ENCODE assay signal across 12 cellular contexts in genomic region chr18:75341897-75342296, GRCh38.
DNase-seq lines count a peak whose midpoint lies in the region; ATAC-seq and TF ChIP-seq lines count a peak whose summit lies in the region.
"Had no signal": no experiment of that assay in that cellular context is flagged by ENCODE, and none has a peak within 500 bp of the region (broad histone marks: within the 10 kb centered on the region; RNA-seq: fewer than 3 reads in every experiment).

No MANE protein-coding gene starts in this region.

- no peak overlapping the region for H3K14ac ChIP-seq in mesenchymal stem cell (ENCODE audit: low read length in 2 of 2)

- no peak overlapping the region for H3K27ac ChIP-seq in right atrium auricular region
- H3K27ac ChIP-seq in WERI-Rb-1 = peak overlapping the region; percentile 10; the same call in 1 of the 2 replicates
- H3K27ac ChIP-seq in mesenchymal stem cell (ENCODE audit: low read length, poor library complexity, severe bottlenecking) = no peak overlapping the region
- no peak overlapping the region for H3K27ac ChIP-seq in left lung
- H3K27ac ChIP-seq: BLaER1 treated with 17β-estradiol and CSF1 and Interleukin-3, amounts not matched to agents 10 nM and 100 nM; HL-60 had no signal

- H2AK5ac ChIP-seq in mesenchymal stem cell (ENCODE audit: low read length, severe bottlenecking) = no peak overlapping the region

- DNase-seq in NCI-H748 (lab: John Stamatoyannopoulos, UW; ENCODE audit: unreplicated experiment) = peak; percentile 25
- no peak for DNase-seq in NCI-H748 treated with DMSO at 0.1 percent for 48 hours (lab: John Stamatoyannopoulos, UW)
- peak; percentile 42 for DNase-seq in right atrium auricular region (ENCODE audit: low spot score)
- DNase-seq in Right ventricle myocardium superior = no peak
- peak; percentile 66 for DNase-seq in WERI-Rb-1
- no peak for DNase-seq in mesenchymal stem cell
- DNase-seq in left lung = no peak
- DNase-seq: 8988T; CD8-positive, alpha-beta T cell; H9 had no signal

- no peak overlapping the region for H2AFZ ChIP-seq in mesenchymal stem cell (ENCODE audit: low read depth, low read length)

- no peak for ATAC-seq in Right ventricle myocardium superior (ENCODE audit: poor library complexity)
- no peak for ATAC-seq in left lung
- ATAC-seq: CD8-positive, alpha-beta T cell had no signal

- intact Hi-C loops in Right ventricle myocardium superior (cut with DNase I) = no loop called here
- intact Hi-C loops in left lung (cut with DNase I) = no loop called here

- no peak overlapping the region for H4K91ac ChIP-seq in mesenchymal stem cell (ENCODE audit: low read length)

- H3K27me3 ChIP-seq in right atrium auricular region (no peaks in the 10 kb centered on the region), WERI-Rb-1 (ENCODE audit: insufficient read depth, low read depth, severe bottlenecking) (no peaks in the 10 kb centered on the region), mesenchymal stem cell (ENCODE audit: control insufficient read depth in 1 of 2, insufficient read depth in 1 of 2, low read length in 2 of 2) (no peaks in the 10 kb centered on the region), left lung (peaks cover 0 to 4% of the 10 kb centered on the region in 2 donors)
- H3K27me3 ChIP-seq: BLaER1 treated with 17β-estradiol and CSF1 and Interleukin-3, amounts not matched to agents 10 nM and 100 nM had no signal

- no peaks in the 10 kb centered on the region for H3K4me1 ChIP-seq in right atrium auricular region
- peaks cover 8% of the 10 kb centered on the region for H3K4me1 ChIP-seq in mesenchymal stem cell (ENCODE audit: control insufficient read depth, insufficient read depth, low read depth, low read length)
- no peaks in the 10 kb centered on the region for H3K4me1 ChIP-seq in left lung

- 84% methylated on average over 6 of the region's 6 CpGs for WGBS in mesenchymal stem cell

- H3K9ac ChIP-seq in mesenchymal stem cell (ENCODE audit: low read length) = no peak overlapping the region
- H3K9ac ChIP-seq: BLaER1 treated with 17β-estradiol and CSF1 and Interleukin-3, amounts not matched to agents 10 nM and 100 nM had no signal

- no peak overlapping the region for H2BK15ac ChIP-seq in mesenchymal stem cell (ENCODE audit: low read depth, poor library complexity, severe bottlenecking)

- no peak overlapping the region for H3K18ac ChIP-seq in mesenchymal stem cell (ENCODE audit: low read depth in 1 of 2, low read length in 2 of 2)

- no peak overlapping the region for H3K23ac ChIP-seq in mesenchymal stem cell (ENCODE audit: low read length in 2 of 2)

- H3K9me3 ChIP-seq in right atrium auricular region = no peaks in the 10 kb centered on the region
- no peaks in the 10 kb centered on the region for H3K9me3 ChIP-seq in WERI-Rb-1 (ENCODE audit: severe bottlenecking)
- H3K9me3 ChIP-seq in mesenchymal stem cell (ENCODE audit: control insufficient read depth, low read length) = no peaks in the 10 kb centered on the region
- no peaks in the 10 kb centered on the region for H3K9me3 ChIP-seq in left lung
- H3K9me3 ChIP-seq: BLaER1 treated with 17β-estradiol and CSF1 and Interleukin-3, amounts not matched to agents 10 nM and 100 nM had no signal

- H3K4me3 ChIP-seq in right atrium auricular region (no peak overlapping the region), WERI-Rb-1 (ENCODE audit: low read depth, low read length) (no peak overlapping the region), mesenchymal stem cell (ENCODE audit: insufficient read depth in 1 of 2, low read depth in 1 of 2, low read length in 2 of 2) (no peak overlapping the region), left lung (no peak overlapping the region)
- H3K4me3 ChIP-seq: BLaER1 treated with 17β-estradiol and CSF1 and Interleukin-3, amounts not matched to agents 10 nM and 100 nM had no signal

- H2BK120ac ChIP-seq in mesenchymal stem cell (ENCODE audit: low read depth, low read length) = no peak overlapping the region

- no peak overlapping the region for H3K4me2 ChIP-seq in mesenchymal stem cell (ENCODE audit: low read length, poor library complexity, severe bottlenecking)
- H3K4me2 ChIP-seq: BLaER1 treated with 17β-estradiol and CSF1 and Interleukin-3, amounts not matched to agents 10 nM and 100 nM had no signal

- H3K36me3 ChIP-seq in right atrium auricular region (no peaks in the 10 kb centered on the region), WERI-Rb-1 (no peaks in the 10 kb centered on the region), mesenchymal stem cell (ENCODE audit: control insufficient read depth in 1 of 2, insufficient read depth in 2 of 2, low read depth in 1 of 2, low read length in 2 of 2) (no peaks in the 10 kb centered on the region), left lung (no peaks in the 10 kb centered on the region)
- H3K36me3 ChIP-seq: BLaER1 treated with 17β-estradiol and CSF1 and Interleukin-3, amounts not matched to agents 10 nM and 100 nM had no signal

- TF ChIP-seq CTCF in right atrium auricular region (IDR thresholded peaks at IDR 0.05) (no peak), WERI-Rb-1 (IDR thresholded peaks at IDR 0.05; ENCODE audit: low read depth, low read length) (no peak), left lung (IDR thresholded peaks at IDR 0.05) (no peak)

- no peak overlapping the region for H2BK5ac ChIP-seq in mesenchymal stem cell (ENCODE audit: low read depth, low read length, poor library complexity, severe bottlenecking)

- H3K79me1 ChIP-seq in mesenchymal stem cell (replicated peaks; ENCODE audit: low read length, poor library complexity, severe bottlenecking) = no peaks in the 10 kb centered on the region

- H3K4ac ChIP-seq in mesenchymal stem cell (ENCODE audit: low read depth in 1 of 2, low read length in 2 of 2) = no peak overlapping the region

- no peak overlapping the region for H2BK12ac ChIP-seq in mesenchymal stem cell (ENCODE audit: low read length in 2 of 2)

- H4K8ac ChIP-seq in mesenchymal stem cell (ENCODE audit: low read length) = no peak overlapping the region

Comparison
In these comparisons a context has a peak if more than half of its experiments do, and no peak if none do; other contexts are left out.
1. DNase-seq: peak in NCI-H748 (single experiment), right atrium auricular region (single experiment) and WERI-Rb-1 (single experiment); none in NCI-H748 treated with DMSO at 0.1 percent for 48 hours (single experiment), Right ventricle myocardium superior (single experiment), mesenchymal stem cell (single experiment) and left lung (0 of 2).